ENCODE assay signal across 24 cellular contexts in genomic region chr4:628821-629635, GRCh38. TPM values are rescaled to one million over a fixed set of nuclear protein-coding genes. Genes with fewer than 3 reads are reported as not detected.
"Had no signal": no experiment of that assay in that cellular context is flagged by ENCODE, and none has a peak within 500 bp of the region (broad histone marks: within the 10 kb centered on the region; RNA-seq: fewer than 3 reads in every experiment).

No MANE protein-coding gene starts in this region.

- H3K36me3 Mint-ChIP-seq: activated naive CD8-positive, alpha-beta T cell treated with anti-CD3 and anti-CD28 coated beads, Interleukin-2, amount 10 ng/mL, durations not matched to agents 7 days and 5 days; memory B cell; natural killer cell had no signal

- H3K27me3 ChIP-seq: right atrium auricular region, tibial nerve, vagina had no signal

- DNase-seq: activated B cell treated with CpG ODN at 0.5 μM for 24 hours; activated CD4-positive, alpha-beta T cell treated with anti-CD3 and anti-CD28 coated beads, Interleukin-2, amount 10 ng/mL, durations not matched to agents 24 days and 14 days; activated CD8-positive, alpha-beta memory T cell treated with anti-CD3 and anti-CD28 coated beads, Interleukin-2, amount 50 U/mL, for 48 hours; activated naive CD8-positive, alpha-beta T cell treated with anti-CD3 and anti-CD28 coated beads, Interleukin-2, amount 10 ng/mL, durations not matched to agents 7 days and 5 days; activated T-cell treated with anti-CD3 and anti-CD28 coated beads, Interleukin-2, amount 50 U/mL, for 72 hours; cerebellar nuclear complex; effector memory CD8-positive, alpha-beta T cell; foreskin melanocyte; natural killer cell; stimulated activated CD4-positive, alpha-beta T cell treated with anti-CD3 and anti-CD28 coated beads, Interleukin-4, amount 100 ng/mL, for 24 hours; stimulated activated naive CD4-positive, alpha-beta T cell; T-helper 17 cell had no signal

- H3K4me1 Mint-ChIP-seq: activated B cell treated with CpG ODN at 0.5 μM for 24 hours; activated CD4-positive, alpha-beta T cell treated with anti-CD3 and anti-CD28 coated beads, Interleukin-2, amount 10 ng/mL, durations not matched to agents 24 days and 14 days; activated naive CD8-positive, alpha-beta T cell treated with anti-CD3 and anti-CD28 coated beads, Interleukin-2, amount 10 ng/mL, durations not matched to agents 7 days and 5 days; memory B cell; T-helper 17 cell had no signal

- H3K27me3 Mint-ChIP-seq: activated CD4-positive, alpha-beta T cell treated with anti-CD3 and anti-CD28 coated beads, Interleukin-2, amount 10 ng/mL, durations not matched to agents 24 days and 14 days; activated naive CD8-positive, alpha-beta T cell treated with anti-CD3 and anti-CD28 coated beads, Interleukin-2, amount 10 ng/mL, durations not matched to agents 7 days and 5 days had no signal

- H3K4me3 Mint-ChIP-seq: activated B cell treated with CpG ODN at 0.5 μM for 24 hours; activated CD4-positive, alpha-beta T cell treated with anti-CD3 and anti-CD28 coated beads, Interleukin-2, amount 10 ng/mL, durations not matched to agents 24 days and 14 days; activated naive CD8-positive, alpha-beta T cell treated with anti-CD3 and anti-CD28 coated beads, Interleukin-2, amount 10 ng/mL, durations not matched to agents 7 days and 5 days; activated T-cell treated with anti-CD3 and anti-CD28 coated beads, Interleukin-2, amount 50 U/mL, for 72 hours; dendritic cell treated with granulocyte-macrophage colony-stimulating factor and Interleukin-4, amounts not matched to agents 40 ng/mL and 50 ng/mL, for 4 days; effector memory CD8-positive, alpha-beta T cell; memory B cell; natural killer cell; T-helper 17 cell had no signal

- H3K27ac ChIP-seq: epithelial cell of prostate, right atrium auricular region, skin epidermis, tibial nerve, vagina had no signal

- H3K36me3 ChIP-seq: right atrium auricular region, tibial nerve, vagina had no signal

- H3K4me3 ChIP-seq: right atrium auricular region, skin epidermis, tibial nerve, vagina had no signal

- H3K27ac Mint-ChIP-seq: activated B cell treated with CpG ODN at 0.5 μM for 24 hours; activated CD4-positive, alpha-beta T cell treated with anti-CD3 and anti-CD28 coated beads, Interleukin-2, amount 10 ng/mL, durations not matched to agents 24 days and 14 days; activated naive CD8-positive, alpha-beta T cell treated with anti-CD3 and anti-CD28 coated beads, Interleukin-2, amount 10 ng/mL, durations not matched to agents 7 days and 5 days; activated T-cell treated with anti-CD3 and anti-CD28 coated beads, Interleukin-2, amount 50 U/mL, for 72 hours; dendritic cell treated with granulocyte-macrophage colony-stimulating factor and Interleukin-4, amounts not matched to agents 40 ng/mL and 50 ng/mL, for 4 days; effector memory CD8-positive, alpha-beta T cell; memory B cell; natural killer cell; progenitor cell of endocrine pancreas; T-helper 17 cell had no signal

- H3K9me3 ChIP-seq: right atrium auricular region, vagina had no signal

- H3K4me1 ChIP-seq: right atrium auricular region, tibial nerve, vagina had no signal

RNA-seq across cellular contexts. Expression of gene PDE6B, which starts 3.7 kb away (rescaled TPM):
- polyA plus RNA-seq: fibroblast of lung had no signal

RNA-seq across cellular contexts. Expression of gene TMEM271, which starts 52.9 kb away (rescaled TPM):
- total RNA-seq: activated B cell treated with CpG ODN at 0.5 μM for 24 hours; activated CD4-positive, alpha-beta T cell treated with anti-CD3 and anti-CD28 coated beads, Interleukin-2, amount 10 ng/mL, durations not matched to agents 24 days and 14 days; activated naive CD8-positive, alpha-beta T cell treated with anti-CD3 and anti-CD28 coated beads, Interleukin-2, amount 10 ng/mL, durations not matched to agents 7 days and 5 days; activated T-cell treated with anti-CD3 and anti-CD28 coated beads, Interleukin-2, amount 50 U/mL, for 72 hours; fibroblast of lung; left lobe of liver; mucosa of gallbladder; natural killer cell; progenitor cell of endocrine pancreas; right atrium auricular region; subcutaneous adipose tissue; T-helper 17 cell; tibial nerve had no signal
- polyA plus RNA-seq: fibroblast of lung had no signal
